ENCODE assay signal across 9 cellular contexts in genomic region chr11:44979536-44980399, GRCh38. TPM values are rescaled to one million over a fixed set of nuclear protein-coding genes. Genes with fewer than 3 reads are reported as not detected.
A peak's percentile ranks its signal among the peaks of the same experiment; 100 is the strongest.
DNase-seq lines count a peak whose midpoint lies in the region; ATAC-seq, FAIRE-seq and TF ChIP-seq lines count a peak whose summit lies in the region.
"Had no signal": no experiment of that assay in that cellular context is flagged by ENCODE, and none has a peak within 500 bp of the region (broad histone marks: within the 10 kb centered on the region; RNA-seq: fewer than 3 reads in every experiment).

No MANE protein-coding gene starts in this region.

- H3K4me3 ChIP-seq in bronchial epithelial cell (ENCODE audit: low read depth, low read length), result no peak overlapping the region

- no peaks in the 10 kb centered on the region for H3K36me3 Mint-ChIP-seq in naive thymus-derived CD8-positive, alpha-beta T cell
- H3K36me3 Mint-ChIP-seq in activated naive CD4-positive, alpha-beta T cell treated with anti-CD3 and anti-CD28 coated beads for 36 hours (ENCODE audit: low read depth), result no peaks in the 10 kb centered on the region

- DNase-seq in NCI-H1436 (lab: John Stamatoyannopoulos, UW) (peak; percentile 72), bronchial epithelial cell (ENCODE audit: low read depth) (peak; percentile 91), lung microvascular endothelial cell (ENCODE audit: low read depth in 2 of 2) (peak; percentile 80 to 85)
- DNase-seq in naive thymus-derived CD8-positive, alpha-beta T cell, result no peak
- no peak for DNase-seq in activated naive CD4-positive, alpha-beta T cell treated with anti-CD3 and anti-CD28 coated beads for 36 hours
- no peak for DNase-seq in stimulated activated naive CD4-positive, alpha-beta T cell (lab: John Stamatoyannopoulos, UW)
- DNase-seq: CD4-positive, alpha-beta T cell had no signal

- ATAC-seq in naive thymus-derived CD8-positive, alpha-beta T cell, result no peak
- no peak for ATAC-seq in HG03095 (IDR thresholded peaks at IDR 0.05; ENCODE audit: unreplicated experiment)

- TF ChIP-seq CTCF in C4-2B (conservative IDR thresholded peaks at IDR 0.05), result no peak
- TF ChIP-seq CTCF in bronchial epithelial cell (IDR thresholded peaks at IDR 0.05; ENCODE audit: insufficient read depth, low read length, severe bottlenecking), result no peak

- H3K27me3 Mint-ChIP-seq in naive thymus-derived CD8-positive, alpha-beta T cell, result peaks cover 0 to 3% (median 0%) of the 10 kb centered on the region in 5 donors
- H3K27me3 Mint-ChIP-seq in activated naive CD4-positive, alpha-beta T cell treated with anti-CD3 and anti-CD28 coated beads for 36 hours (ENCODE audit: low read depth), result no peaks in the 10 kb centered on the region
- H3K27me3 Mint-ChIP-seq: CD4-positive, alpha-beta T cell had no signal

- intact Hi-C loops in activated naive CD4-positive, alpha-beta T cell treated with anti-CD3 and anti-CD28 coated beads for 36 hours (cut with micrococcal nuclease), result loop anchor here (5.0 kb wide), 1 partner anchor 42 kb away; no protein-coding TSS in a partner anchor

- CTCF ChIA-PET in activated naive CD4-positive, alpha-beta T cell treated with anti-CD3 and anti-CD28 coated beads for 36 hours (lab: Charles Lee), result interaction anchor here (1.6 to 5.1 kb wide), 2 partner anchors 44 to 124 kb away, joined by 10 to 29 read pairs; no protein-coding TSS in a partner anchor

- H3K27me3 ChIP-seq in bronchial epithelial cell (ENCODE audit: control insufficient read depth, insufficient read depth, low read length), result peaks cover 4% of the 10 kb centered on the region

- POLR2A ChIA-PET in naive thymus-derived CD8-positive, alpha-beta T cell (lab: Charles Lee), result no interaction called here

- H3K36me3 ChIP-seq in bronchial epithelial cell (ENCODE audit: control insufficient read depth, insufficient read depth, low read length), result no peaks in the 10 kb centered on the region

- H3K9me3 Mint-ChIP-seq in naive thymus-derived CD8-positive, alpha-beta T cell, result no peaks in the 10 kb centered on the region
- H3K9me3 Mint-ChIP-seq in activated naive CD4-positive, alpha-beta T cell treated with anti-CD3 and anti-CD28 coated beads for 36 hours, result no peaks in the 10 kb centered on the region
- H3K9me3 Mint-ChIP-seq: CD4-positive, alpha-beta T cell had no signal

- H3K4me1 Mint-ChIP-seq in naive thymus-derived CD8-positive, alpha-beta T cell, result peaks cover 2 to 12% (median 6%) of the 10 kb centered on the region in 4 donors
- H3K4me1 Mint-ChIP-seq in activated naive CD4-positive, alpha-beta T cell treated with anti-CD3 and anti-CD28 coated beads for 36 hours (ENCODE audit: low read depth), result peaks cover 9% of the 10 kb centered on the region

- peak; percentile 100 for FAIRE-seq in bronchial epithelial cell (lab: Jason Lieb, UNC)

- peak overlapping the region in 1 of 10 donors; percentile 26 for H3K4me3 Mint-ChIP-seq in naive thymus-derived CD8-positive, alpha-beta T cell
- no peak overlapping the region for H3K4me3 Mint-ChIP-seq in activated naive CD4-positive, alpha-beta T cell treated with anti-CD3 and anti-CD28 coated beads for 36 hours
- H3K4me3 Mint-ChIP-seq: CD4-positive, alpha-beta T cell had no signal

- peak overlapping the region in 4 of 10 donors; percentile 8 to 78 (median 27) for H3K27ac Mint-ChIP-seq in naive thymus-derived CD8-positive, alpha-beta T cell
- no peak overlapping the region for H3K27ac Mint-ChIP-seq in activated naive CD4-positive, alpha-beta T cell treated with anti-CD3 and anti-CD28 coated beads for 36 hours
- H3K27ac Mint-ChIP-seq: CD4-positive, alpha-beta T cell had no signal

- H3K27ac ChIP-seq in C4-2B, result peak overlapping the region; percentile 99

RNA-seq across cellular contexts. Expression of gene TP53I11, which starts 29.1 kb away (rescaled TPM):
- total RNA-seq in bronchial epithelial cell (1.8 and 4.9 TPM in 2 replicates), lung microvascular endothelial cell (12.4 and 12.9 TPM in 2 replicates)
- total RNA-seq in naive thymus-derived CD8-positive, alpha-beta T cell, result 1 to 10 TPM; 5.0 to 5.7 TPM
- 1 to 10 TPM; 1.1 to 8.4 (median 1.7) TPM for polyA plus RNA-seq in naive thymus-derived CD8-positive, alpha-beta T cell
- 10 to 100 TPM; 10.3 to 14.0 TPM for total RNA-seq in activated naive CD4-positive, alpha-beta T cell treated with anti-CD3 and anti-CD28 coated beads for 36 hours

Comparison
In these comparisons a context has a peak if more than half of its experiments do, and no peak if none do; other contexts are left out.
1. DNase-seq: peak in NCI-H1436 (single experiment), bronchial epithelial cell (single experiment) and lung microvascular endothelial cell (2 of 2); none in naive thymus-derived CD8-positive, alpha-beta T cell (0 of 10), activated naive CD4-positive, alpha-beta T cell treated with anti-CD3 and anti-CD28 coated beads for 36 hours (single experiment) and stimulated activated naive CD4-positive, alpha-beta T cell (0 of 6).